ENCODE assay signal across 10 cellular contexts in the genomic region with DNA sequence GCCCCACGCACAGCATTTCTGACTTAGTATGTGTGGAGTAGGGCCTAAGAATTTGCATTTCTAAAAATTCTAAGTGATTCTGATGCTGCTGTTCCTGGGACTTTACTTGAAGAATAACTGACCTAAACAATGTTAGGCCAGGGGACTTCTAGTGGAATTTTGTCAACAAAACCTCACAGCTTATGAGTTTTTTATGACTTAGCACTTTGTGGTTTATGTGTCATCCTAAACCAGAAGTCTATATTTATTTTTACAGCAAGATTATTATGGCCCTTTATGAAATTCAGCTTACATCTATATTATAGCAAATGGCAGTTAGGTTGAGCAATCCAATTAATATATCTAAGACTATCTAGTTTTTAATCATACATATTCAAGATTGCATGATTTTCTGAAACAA. TPM values are rescaled to one million over a fixed set of nuclear protein-coding genes. Genes with fewer than 3 reads are reported as not detected.
DNase-seq lines count a peak whose midpoint lies in the region; ATAC-seq and TF ChIP-seq lines count a peak whose summit lies in the region.
"Had no signal": no experiment of that assay in that cellular context is flagged by ENCODE, and none has a peak within 500 bp of the region (broad histone marks: within the 10 kb centered on the region; RNA-seq: fewer than 3 reads in every experiment).

No MANE protein-coding gene starts in this region.

- intact Hi-C loops in mammary epithelial cell (cut with micrococcal nuclease): no loop called here

- H3K4me1 Mint-ChIP-seq in natural killer cell treated with Interleukin-12 subunit alpha and Interleukin-12 subunit beta and Interleukin-15 and Interleukin-18, amount 100 ng/mL, for 72 hours (ENCODE audit: low read depth in 2 of 2): peaks cover 29% of the 10 kb centered on the region in 2 donors

- BruUV-seq in mammary epithelial cell (replicated peaks; lab: Mats Ljungman, UMichigan): no TSS peak

- H3K27me3 Mint-ChIP-seq in natural killer cell treated with Interleukin-12 subunit alpha and Interleukin-12 subunit beta and Interleukin-15 and Interleukin-18, amount 100 ng/mL, for 72 hours: peaks cover 10 to 27% of the 10 kb centered on the region in 2 donors

- TF ChIP-seq CTCF in mammary epithelial cell (conservative IDR thresholded peaks at IDR 0.05 in 1 of 2, IDR thresholded peaks at IDR 0.05 in 1 of 2; ENCODE audit: extremely low read depth in 1 of 2, insufficient read depth in 1 of 2, low read depth in 1 of 2, low read length in 2 of 2): no peak

- H2AFZ ChIP-seq in mammary epithelial cell (ENCODE audit: low read depth, low read length): no peak overlapping the region

- no peak overlapping the region for H3K4me2 ChIP-seq in mammary epithelial cell (ENCODE audit: insufficient read depth, low read depth, low read length)

- H3K36me3 Mint-ChIP-seq in natural killer cell treated with Interleukin-12 subunit alpha and Interleukin-12 subunit beta and Interleukin-15 and Interleukin-18, amount 100 ng/mL, for 72 hours: peaks cover 6% of the 10 kb centered on the region

- CTCF ChIA-PET in mammary epithelial cell (lab: Charles Lee; ENCODE audit: low non-redundant PET): no interaction called here

- no peaks in the 10 kb centered on the region for H3K9me3 ChIP-seq in mammary epithelial cell (replicated peaks; ENCODE audit: insufficient read depth, low read length)
- no peaks in the 10 kb centered on the region for H3K9me3 ChIP-seq in HAP-1
- H3K9me3 ChIP-seq: adrenal gland had no signal

- H3K27me3 ChIP-seq in mammary epithelial cell (ENCODE audit: insufficient read depth, low read length) (no peaks in the 10 kb centered on the region), HAP-1 (ENCODE audit: low read depth) (no peaks in the 10 kb centered on the region; the same call in none of the 2 replicates)
- H3K27me3 ChIP-seq: adrenal gland had no signal

- H4K20me1 ChIP-seq in mammary epithelial cell (ENCODE audit: insufficient read depth, low read length): no peaks in the 10 kb centered on the region

- H3K9ac ChIP-seq in mammary epithelial cell (ENCODE audit: insufficient read depth, low read length): no peak overlapping the region

- H3K79me2 ChIP-seq in mammary epithelial cell (ENCODE audit: insufficient read depth, low read length): no peaks in the 10 kb centered on the region

- no peak overlapping the region for H3K4me3 ChIP-seq in mammary epithelial cell (replicated peaks in 1 of 3; ENCODE audit: insufficient read depth in 1 of 3, low read depth in 2 of 3, low read length in 3 of 3)
- H3K4me3 ChIP-seq in HAP-1: no peak overlapping the region
- H3K4me3 ChIP-seq: adrenal gland had no signal

- H3K36me3 ChIP-seq in mammary epithelial cell (ENCODE audit: insufficient read depth, low read length) (no peaks in the 10 kb centered on the region), HAP-1 (replicated peaks) (no peaks in the 10 kb centered on the region)
- H3K36me3 ChIP-seq: adrenal gland had no signal

- peak overlapping the region in 1 of 2 donors; percentile 70 for H3K27ac Mint-ChIP-seq in natural killer cell treated with Interleukin-12 subunit alpha and Interleukin-12 subunit beta and Interleukin-15 and Interleukin-18, amount 100 ng/mL, for 72 hours

- H3K4me3 Mint-ChIP-seq in natural killer cell treated with Interleukin-12 subunit alpha and Interleukin-12 subunit beta and Interleukin-15 and Interleukin-18, amount 100 ng/mL, for 72 hours: peak overlapping the region; percentile 14

- H3K27ac ChIP-seq in mammary epithelial cell (ENCODE audit: insufficient read depth, low read depth, low read length): no peak overlapping the region
- H3K27ac ChIP-seq: adrenal gland had no signal

- 100% methylated on average over 1 of the region's 1 CpG for WGBS in mammary epithelial cell (ENCODE audit: low coverage, missing lambda C conversion rate)

- dilution Hi-C loops in mammary epithelial cell (cut with HindIII; ENCODE audit: low sequenced_read_pairs): no loop called here

- peak; percentile 7 for DNase-seq in GM03348 (ENCODE audit: low spot score)
- DNase-seq in LoVo (ENCODE audit: low spot score): peak; percentile 11
- peak; percentile 27 for DNase-seq in mammary epithelial cell
- DNase-seq in natural killer cell treated with Interleukin-12 subunit alpha and Interleukin-12 subunit beta and Interleukin-15 and Interleukin-18, amount 100 ng/mL, for 72 hours (ENCODE audit: low spot score): no peak
- DNase-seq in retina: no peak
- DNase-seq in HAP-1 (ENCODE audit: low spot score in 2 of 2): no peak
- no peak for DNase-seq in NCI-H2107 treated with DMSO at 0.1 percent for 48 hours (lab: John Stamatoyannopoulos, UW; ENCODE audit: unreplicated experiment)
- DNase-seq: adrenal gland; stimulated activated naive CD4-positive, alpha-beta T cell had no signal

- ATAC-seq in natural killer cell treated with Interleukin-12 subunit alpha and Interleukin-12 subunit beta and Interleukin-15 and Interleukin-18, amount 100 ng/mL, for 72 hours: no peak
- no peak for ATAC-seq in HG03378 (IDR thresholded peaks at IDR 0.05; ENCODE audit: unreplicated experiment)

- H3K9me3 Mint-ChIP-seq in natural killer cell treated with Interleukin-12 subunit alpha and Interleukin-12 subunit beta and Interleukin-15 and Interleukin-18, amount 100 ng/mL, for 72 hours: no peaks in the 10 kb centered on the region

- in situ Hi-C loops in mammary epithelial cell (cut with MboI; ENCODE audit: low sequenced_read_pairs in 2 of 2) (no loop called here), HAP-1 (cut with MboI; ENCODE audit: low sequenced_read_pairs) (no loop called here)

- H3K4me1 ChIP-seq in mammary epithelial cell (ENCODE audit: insufficient read depth, low read length) (no peaks in the 10 kb centered on the region), HAP-1 (no peaks in the 10 kb centered on the region)
- H3K4me1 ChIP-seq: adrenal gland had no signal

RNA-seq across cellular contexts. Expression of a gene that starts 24.6 kb away (rescaled TPM):
- 10 to 100 TPM; 20.8 to 29.0 TPM for total RNA-seq in mammary epithelial cell
- polyA plus RNA-seq in mammary epithelial cell: 13.5 TPM
- polyA minus RNA-seq in mammary epithelial cell: 5.1 TPM
- 10 to 100 TPM; 18.1 to 23.8 TPM for total RNA-seq in natural killer cell treated with Interleukin-12 subunit alpha and Interleukin-12 subunit beta and Interleukin-15 and Interleukin-18, amount 100 ng/mL, for 72 hours

Comparison
In these comparisons a context has a peak if more than half of its experiments do, and no peak if none do; other contexts are left out.
1. DNase-seq: peak in GM03348 (single experiment), LoVo (single experiment) and mammary epithelial cell (single experiment); none in natural killer cell treated with Interleukin-12 subunit alpha and Interleukin-12 subunit beta and Interleukin-15 and Interleukin-18, amount 100 ng/mL, for 72 hours (single experiment), retina (single experiment), HAP-1 (0 of 2) and NCI-H2107 treated with DMSO at 0.1 percent for 48 hours (single experiment).